In the genomic region with DNA sequence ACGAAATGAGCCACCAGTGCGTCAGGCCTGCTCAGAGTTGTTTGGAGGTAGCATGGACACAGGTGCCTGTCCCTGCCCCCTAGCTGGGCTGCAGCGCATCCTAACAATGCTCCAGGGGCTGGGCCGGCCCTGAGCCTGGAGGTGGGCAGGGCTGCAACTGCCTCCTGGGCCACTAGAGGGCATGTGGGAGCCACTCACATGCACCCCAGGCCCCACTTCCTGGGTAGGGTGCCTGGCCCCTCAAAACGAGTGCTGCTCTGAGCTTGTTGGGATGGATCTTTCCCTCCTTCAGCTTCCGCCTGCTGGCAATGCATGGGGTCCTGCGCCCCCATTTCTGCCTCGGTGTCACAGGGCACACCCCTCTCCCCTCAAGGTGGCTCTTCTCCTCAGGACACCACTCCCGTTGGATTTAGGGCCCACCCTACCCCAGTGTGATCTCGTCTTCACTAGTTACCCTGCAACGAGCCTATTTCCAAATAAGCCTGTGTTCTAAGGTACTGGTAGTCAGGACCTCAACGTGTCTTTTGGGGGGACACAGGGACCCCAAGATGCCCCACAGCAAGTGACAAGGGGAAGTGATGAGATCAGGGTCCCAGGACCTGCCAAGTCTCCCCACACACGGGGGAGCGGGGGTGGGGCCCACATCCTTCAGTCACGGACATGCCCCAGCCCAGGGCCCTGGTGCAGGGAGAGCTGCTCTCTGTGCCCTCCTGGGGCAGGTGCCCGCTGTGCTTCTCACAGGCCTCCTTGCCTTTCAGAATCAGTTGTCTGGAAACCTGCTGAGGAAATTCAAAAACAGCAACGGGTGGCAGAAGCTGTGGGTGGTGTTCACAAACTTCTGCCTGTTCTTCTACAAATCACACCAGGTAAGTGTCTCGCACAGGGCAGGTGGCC, we compare ENCODE assay signal across 8 cellular contexts.
DNase-seq lines count a peak whose midpoint lies in the region; ATAC-seq and TF ChIP-seq lines count a peak whose summit lies in the region.

No MANE protein-coding gene starts in this region.

- H3K27me3 Mint-ChIP-seq in endodermal cell (ENCODE audit: insufficient read depth) = no peaks in the 10 kb centered on the region
- no peaks in the 10 kb centered on the region for H3K27me3 Mint-ChIP-seq in naive thymus-derived CD4-positive, alpha-beta T cell

- peak; percentile 69 for ATAC-seq in HG03060 (IDR thresholded peaks at IDR 0.05; ENCODE audit: low read depth, unreplicated experiment)
- peak; percentile 95 for ATAC-seq in naive thymus-derived CD4-positive, alpha-beta T cell

- peaks cover 69% of the 10 kb centered on the region for H3K36me3 Mint-ChIP-seq in endodermal cell (ENCODE audit: low read depth)
- H3K36me3 Mint-ChIP-seq in naive thymus-derived CD4-positive, alpha-beta T cell = peaks cover 0 to 13% (median 0%) of the 10 kb centered on the region in 5 donors

- peak overlapping the region; percentile 89 for H3K27ac Mint-ChIP-seq in endodermal cell
- H3K27ac Mint-ChIP-seq in naive thymus-derived CD4-positive, alpha-beta T cell = peak overlapping the region; percentile 46 to 92 (median 88)

- H3K36me3 ChIP-seq in endodermal cell (ENCODE audit: control insufficient read depth, insufficient read depth, low read length) = peaks cover 83% of the 10 kb centered on the region
- H3K36me3 ChIP-seq in naive thymus-derived CD4-positive, alpha-beta T cell (ENCODE audit: control insufficient read depth in 2 of 3, insufficient read depth in 3 of 3, low read length in 3 of 3) = peaks cover 0 to 17% (median 0%) of the 10 kb centered on the region in 3 experiments

- H3K9ac ChIP-seq in endodermal cell (ENCODE audit: extremely low read depth, low read length, poor library complexity, severe bottlenecking) = no peak overlapping the region

- no peaks in the 10 kb centered on the region for H3K27me3 ChIP-seq in endodermal cell (ENCODE audit: control insufficient read depth, insufficient read depth, low read length, poor library complexity, severe bottlenecking)
- no peaks in the 10 kb centered on the region for H3K27me3 ChIP-seq in naive thymus-derived CD4-positive, alpha-beta T cell (ENCODE audit: control insufficient read depth in 2 of 2, insufficient read depth in 2 of 2, low read length in 2 of 2)

- DNase-seq in AG09319 (ENCODE audit: extremely low read depth, low read depth) = no peak
- DNase-seq in NCI-H748 (lab: John Stamatoyannopoulos, UW; ENCODE audit: unreplicated experiment) = peak; percentile 69
- DNase-seq in activated CD8-positive, alpha-beta memory T cell treated with anti-CD3 and anti-CD28 coated beads for 4 hours (ENCODE audit: low read depth in 2 of 2) = peak; percentile 53 to 54
- peak; percentile 96 for DNase-seq in endodermal cell
- peak; percentile 59 to 82 (median 73) for DNase-seq in naive thymus-derived CD4-positive, alpha-beta T cell
- peak; percentile 55 for DNase-seq in stimulated activated naive CD4-positive, alpha-beta T cell treated with Interleukin-2 at 50 U/mL for 16 hours (lab: John Stamatoyannopoulos, UW)

- TF ChIP-seq CTCF in AG09319 (IDR thresholded peaks at IDR 0.05; ENCODE audit: low read depth, low read length) = peak; percentile 99
- peak; percentile 98 for TF ChIP-seq CTCF in endodermal cell (conservative IDR thresholded peaks at IDR 0.05)

- peak; percentile 16 for TF ChIP-seq POLR2A in GM18526 (IDR thresholded peaks at IDR 0.05; ENCODE audit: extremely low read depth, insufficient read length)

- no peak overlapping the region for H3K27ac ChIP-seq in endodermal cell (ENCODE audit: low read depth, low read length)
- peak overlapping the region; percentile 58 for H3K27ac ChIP-seq in naive thymus-derived CD4-positive, alpha-beta T cell (ENCODE audit: low read depth, low read length)

- intact Hi-C loops in naive thymus-derived CD4-positive, alpha-beta T cell (cut with micrococcal nuclease) = loop anchor here (1.0 to 10.0 kb wide), 7 partner anchors 31 to 587 kb away; no protein-coding TSS in a partner anchor

- no peaks in the 10 kb centered on the region for H3K9me3 Mint-ChIP-seq in endodermal cell
- H3K9me3 Mint-ChIP-seq in naive thymus-derived CD4-positive, alpha-beta T cell = peaks cover 0 to 11% (median 0%) of the 10 kb centered on the region in 11 donors

- no peaks in the 10 kb centered on the region for H3K9me3 ChIP-seq in endodermal cell (ENCODE audit: control insufficient read depth, low read length)
- H3K9me3 ChIP-seq in naive thymus-derived CD4-positive, alpha-beta T cell (ENCODE audit: control insufficient read depth in 2 of 3, low read length in 3 of 3) = no peaks in the 10 kb centered on the region

- H3K4me1 ChIP-seq in endodermal cell (ENCODE audit: control insufficient read depth, insufficient read depth, low read length) = peaks cover 9% of the 10 kb centered on the region
- peaks cover 10 to 15% of the 10 kb centered on the region in 2 donors for H3K4me1 ChIP-seq in naive thymus-derived CD4-positive, alpha-beta T cell (ENCODE audit: control insufficient read depth in 2 of 2, insufficient read depth in 2 of 2, low read length in 2 of 2)

- CTCF ChIA-PET in naive thymus-derived CD4-positive, alpha-beta T cell (lab: Charles Lee) = interaction anchor here (0.6 to 6.6 kb wide), 28 partner anchors 9 to 252 kb away, joined by 3 to 121 read pairs (median 4); no protein-coding TSS in a partner anchor

- no peak overlapping the region for H3K4me3 ChIP-seq in endodermal cell (ENCODE audit: low read length)
- H3K4me3 ChIP-seq in naive thymus-derived CD4-positive, alpha-beta T cell (ENCODE audit: low read length) = no peak overlapping the region

- no peak overlapping the region for H3K4me3 Mint-ChIP-seq in endodermal cell
- peak overlapping the region in 9 of 10 donors; percentile 8 to 76 (median 68) for H3K4me3 Mint-ChIP-seq in naive thymus-derived CD4-positive, alpha-beta T cell

- WGBS in endodermal cell (ENCODE audit: insufficient coverage in 1 of 2, insufficient read length in 1 of 2), 2 experiments = 48 to 58% methylated on average over 13 to 18 of the region's 18 CpGs

- POLR2A ChIA-PET in naive thymus-derived CD4-positive, alpha-beta T cell (lab: Charles Lee) = interaction anchor here (0.8 kb wide), 1 partner anchor 34 kb away, joined by 3 read pairs; no protein-coding TSS in a partner anchor

- H3K4me1 Mint-ChIP-seq in endodermal cell = peaks cover 20% of the 10 kb centered on the region
- H3K4me1 Mint-ChIP-seq in naive thymus-derived CD4-positive, alpha-beta T cell = peaks cover 0 to 23% (median 14%) of the 10 kb centered on the region in 7 donors
